8 cellular contexts compared by ENCODE assay signal in genomic region chr10:78657622-78658165, GRCh38.
DNase-seq lines count a peak whose midpoint lies in the region; ATAC-seq and TF ChIP-seq lines count a peak whose summit lies in the region.

No MANE protein-coding gene starts in this region.

- TF ChIP-seq CTCF in SU-DHL-6 (IDR thresholded peaks at IDR 0.05; ENCODE audit: insufficient read depth, low read length, poor library complexity, severe bottlenecking) (peak; percentile 54), heart right ventricle (IDR thresholded peaks at IDR 0.05) (peak; percentile 49 to 82 (median 71))

- peak overlapping the region; percentile 7 for H2AFZ ChIP-seq in SU-DHL-6 (ENCODE audit: low read depth, low read length, severe bottlenecking)

- peak overlapping the region; percentile 94 for H3K27ac ChIP-seq in SU-DHL-6 (ENCODE audit: low read depth, low read length)
- H3K27ac ChIP-seq in heart right ventricle: no peak overlapping the region

- no peaks in the 10 kb centered on the region for H4K20me1 ChIP-seq in SU-DHL-6 (ENCODE audit: low read depth, low read length)

- H3K4me1 ChIP-seq in heart right ventricle: peaks cover 0 to 5% (median 0%) of the 10 kb centered on the region in 9 donors

- intact Hi-C loops in heart right ventricle (cut with DNase I): loop anchor here in 8 of 10 donors (2.0 to 10.0 kb wide), 7 partner anchors 343 to 610 kb away; no protein-coding TSS in a partner anchor

- no peak overlapping the region for H3K4me3 ChIP-seq in SU-DHL-6 (ENCODE audit: insufficient read depth, low read length, poor library complexity, severe bottlenecking)
- H3K4me3 ChIP-seq in heart right ventricle: no peak overlapping the region

- no peak overlapping the region for H3K27ac Mint-ChIP-seq in activated naive CD8-positive, alpha-beta T cell treated with anti-CD3 and anti-CD28 coated beads, Interleukin-2, amount 50 U/mL, for 24 hours

- whole genome bisulfite sequencing in heart right ventricle, 2 donors: 49 to 68% methylated on average over 5 of the region's 5 CpGs

- peak overlapping the region; percentile 69 for H3K4me2 ChIP-seq in SU-DHL-6 (ENCODE audit: low read depth, low read length, poor library complexity, severe bottlenecking)

- H3K4me1 Mint-ChIP-seq in activated naive CD8-positive, alpha-beta T cell treated with anti-CD3 and anti-CD28 coated beads, Interleukin-2, amount 50 U/mL, for 24 hours: no peaks in the 10 kb centered on the region

- H3K9ac ChIP-seq in SU-DHL-6 (ENCODE audit: low read length): peak overlapping the region; percentile 42

- no peaks in the 10 kb centered on the region for H3K79me2 ChIP-seq in SU-DHL-6 (ENCODE audit: insufficient read depth, low read length)

- H3F3A ChIP-seq in SU-DHL-6 (ENCODE audit: insufficient read depth): peaks cover 16% of the 10 kb centered on the region

- H3K9me2 ChIP-seq in SU-DHL-6 (replicated peaks; ENCODE audit: insufficient read depth, low read length): no peaks in the 10 kb centered on the region

- peaks cover 12% of the 10 kb centered on the region for H3K27me3 Mint-ChIP-seq in activated naive CD8-positive, alpha-beta T cell treated with anti-CD3 and anti-CD28 coated beads, Interleukin-2, amount 50 U/mL, for 24 hours

- DNase-seq in NCI-H2171 treated with DMSO at 0.1 percent for 48 hours (lab: John Stamatoyannopoulos, UW) (peak; percentile 18), NCI-H2171 (lab: John Stamatoyannopoulos, UW) (no peak), LoVo (ENCODE audit: low spot score) (peak; percentile 47), heart right ventricle (peak; percentile 68 to 74), putamen (ENCODE audit: low spot score) (peak; percentile 45)
- DNase-seq in activated naive CD8-positive, alpha-beta T cell treated with anti-CD3 and anti-CD28 coated beads, Interleukin-2, amount 50 U/mL, for 24 hours: peak; percentile 80

- no peaks in the 10 kb centered on the region for H3K9me3 Mint-ChIP-seq in activated naive CD8-positive, alpha-beta T cell treated with anti-CD3 and anti-CD28 coated beads, Interleukin-2, amount 50 U/mL, for 24 hours

- no peaks in the 10 kb centered on the region for H3K9me3 ChIP-seq in SU-DHL-6 (ENCODE audit: insufficient read depth, low read length)
- H3K9me3 ChIP-seq in heart right ventricle: no peaks in the 10 kb centered on the region

- H3K27me3 ChIP-seq in SU-DHL-6 (ENCODE audit: low read length) (no peaks in the 10 kb centered on the region), heart right ventricle (peaks cover 0 to 3% (median 0%) of the 10 kb centered on the region in 7 donors)

- H3K36me3 ChIP-seq in SU-DHL-6 (ENCODE audit: low read length): no peaks in the 10 kb centered on the region
- H3K36me3 ChIP-seq in heart right ventricle: no peaks in the 10 kb centered on the region

- no peaks in the 10 kb centered on the region for H3K36me3 Mint-ChIP-seq in activated naive CD8-positive, alpha-beta T cell treated with anti-CD3 and anti-CD28 coated beads, Interleukin-2, amount 50 U/mL, for 24 hours (ENCODE audit: low read depth)

- ATAC-seq in activated naive CD8-positive, alpha-beta T cell treated with anti-CD3 and anti-CD28 coated beads, Interleukin-2, amount 50 U/mL, for 24 hours: peak; percentile 83
- ATAC-seq in heart right ventricle (peak; percentile 78 to 94 (median 90)), HG03521 (IDR thresholded peaks at IDR 0.05; ENCODE audit: unreplicated experiment) (no peak)

- H3K4me3 Mint-ChIP-seq in activated naive CD8-positive, alpha-beta T cell treated with anti-CD3 and anti-CD28 coated beads, Interleukin-2, amount 50 U/mL, for 24 hours: no peak overlapping the region
